In genomic region chr2:186589733-186590537, GRCh38 we compare ENCODE assay signal across 8 cellular contexts. TPM values are rescaled to one million over a fixed set of nuclear protein-coding genes. Genes with fewer than 3 reads are reported as not detected.
A peak's percentile ranks its signal among the peaks of the same experiment; 100 is the strongest.
DNase-seq lines count a peak whose midpoint lies in the region; TF ChIP-seq lines count a peak whose summit lies in the region.

TSS of gene ITGAV (plus strand) at chr2:186590056. CDS start at chr2:186590339, 283 bp downstream.

- H2AK5ac ChIP-seq in trophoblast cell (ENCODE audit: low read length) = peak within 1 kb of the TSS; percentile 35

- TF ChIP-seq CTCF in GM10248 (IDR thresholded peaks at IDR 0.05; ENCODE audit: control extremely low read depth, extremely low read depth, low read depth, missing control alignments) (no peak), SU-DHL-6 (IDR thresholded peaks at IDR 0.05; ENCODE audit: insufficient read depth, low read length, poor library complexity, severe bottlenecking) (no peak), tibial nerve (IDR thresholded peaks at IDR 0.05) (peak in 1 of 5 experiments; percentile 21)

- H3F3A ChIP-seq in SU-DHL-6 (ENCODE audit: insufficient read depth) = peaks cover 10% of the 10 kb centered on the region

- POLR2A ChIA-PET in GM10248 (lab: Yijun Ruan, JAX) (interaction anchor here (0.5 to 0.8 kb wide), 3 partner anchors 12 to 118 kb away, joined by 4 to 5 read pairs (median 4); no protein-coding TSS in a partner anchor), HEK293T (lab: Yijun Ruan, JAX) (interaction anchor here (0.6 to 2.7 kb wide), 24 partner anchors 10 to 411 kb away, joined by 3 to 24 read pairs (median 5); partner anchors contain the start of gene ZC3H15)

- no peaks in the 10 kb centered on the region for H3K9me2 ChIP-seq in SU-DHL-6 (replicated peaks; ENCODE audit: insufficient read depth, low read length)

- no peaks in the 10 kb centered on the region for H3K9me3 ChIP-seq in SU-DHL-6 (ENCODE audit: insufficient read depth, low read length)
- no peaks in the 10 kb centered on the region for H3K9me3 ChIP-seq in adipocyte (ENCODE audit: control insufficient read depth, low read length)
- H3K9me3 ChIP-seq in trophoblast cell (ENCODE audit: insufficient read depth, low read depth, low read length) = no peaks in the 10 kb centered on the region
- no peaks in the 10 kb centered on the region for H3K9me3 ChIP-seq in tibial nerve

- H3K4me2 ChIP-seq in SU-DHL-6 (ENCODE audit: low read depth, low read length, poor library complexity, severe bottlenecking) = peak within 1 kb of the TSS; percentile 75
- peak within 1 kb of the TSS; percentile 64 for H3K4me2 ChIP-seq in trophoblast cell (ENCODE audit: low read length)

- H2AFZ ChIP-seq in SU-DHL-6 (ENCODE audit: low read depth, low read length, severe bottlenecking) = peak within 1 kb of the TSS; percentile 99
- peak within 1 kb of the TSS; percentile 58 for H2AFZ ChIP-seq in trophoblast cell (ENCODE audit: insufficient read depth, low read length, poor library complexity)

- TF ChIP-seq EP300 in tibial nerve (IDR thresholded peaks at IDR 0.05) = peak; percentile 27 to 95

- peak within 1 kb of the TSS; percentile 84 for H4K8ac ChIP-seq in trophoblast cell (ENCODE audit: low read depth, low read length)

- peak within 1 kb of the TSS; percentile 39 for H2BK12ac ChIP-seq in trophoblast cell (ENCODE audit: low read length)

- H3K79me2 ChIP-seq in SU-DHL-6 (ENCODE audit: insufficient read depth, low read length) (no peaks in the 10 kb centered on the region), trophoblast cell (ENCODE audit: control insufficient read depth, insufficient read depth, low read length, poor library complexity) (peaks cover 13% of the 10 kb centered on the region)

- H3K27ac ChIP-seq in SU-DHL-6 (ENCODE audit: low read depth, low read length) (no peak within 1 kb of the TSS), trophoblast cell (ENCODE audit: low read depth, low read length) (peak within 1 kb of the TSS; percentile 98), tibial nerve (peak within 1 kb of the TSS; percentile 87 to 96 (median 94))

- peak; percentile 92 for DNase-seq in GM10248 (ENCODE audit: extremely low spot score)
- peak; percentile 83 for DNase-seq in HEK293T (ENCODE audit: extremely low spot score)
- peak; percentile 74 for DNase-seq in MV-4-11 (lab: John Stamatoyannopoulos, UW)
- peak; percentile 93 for DNase-seq in adipocyte (ENCODE audit: low read depth)
- peak; percentile 97 for DNase-seq in cardiac septum (ENCODE audit: low spot score)
- peak; percentile 90 to 92 for DNase-seq in trophoblast cell
- DNase-seq in tibial nerve (ENCODE audit: low spot score in 2 of 2) = peak; percentile 83 to 87

- H3K14ac ChIP-seq in trophoblast cell (ENCODE audit: low read length) = peak within 1 kb of the TSS; percentile 89

- H3K4me1 ChIP-seq in adipocyte (ENCODE audit: control insufficient read depth, insufficient read depth, low read length) = peaks cover 27% of the 10 kb centered on the region
- peaks cover 2 to 9% of the 10 kb centered on the region in 2 experiments for H3K4me1 ChIP-seq in trophoblast cell (ENCODE audit: control insufficient read depth in 1 of 2, insufficient read depth in 2 of 2, low read length in 2 of 2)
- peaks cover 0 to 47% (median 12%) of the 10 kb centered on the region in 4 donors for H3K4me1 ChIP-seq in tibial nerve

- no CpG with 5 or more reads among the region's 86 CpGs for WGBS in trophoblast cell (ENCODE audit: extremely low coverage, insufficient coverage, insufficient read length)
- 0% methylated on average over 19 to 35 of the region's 86 CpGs for WGBS in tibial nerve, 2 donors

- intact Hi-C loops in cardiac septum (cut with DNase I) = loop anchor here (2.0 to 5.0 kb wide), 3 partner anchors 17 to 103 kb away; partner anchors contain the start of gene ZC3H15

- peak; percentile 77 to 81 for TF ChIP-seq POLR2A in tibial nerve (IDR thresholded peaks at IDR 0.05)

- H3K79me1 ChIP-seq in trophoblast cell (ENCODE audit: low read length) = peaks cover 15% of the 10 kb centered on the region

- no peaks in the 10 kb centered on the region for H3K27me3 ChIP-seq in SU-DHL-6 (ENCODE audit: low read length)
- H3K27me3 ChIP-seq in adipocyte (replicated peaks; ENCODE audit: control insufficient read depth, insufficient read depth, low read length) = no peaks in the 10 kb centered on the region
- H3K27me3 ChIP-seq in trophoblast cell (ENCODE audit: insufficient read depth, low read length) = no peaks in the 10 kb centered on the region
- H3K27me3 ChIP-seq in tibial nerve = no peaks in the 10 kb centered on the region

- H4K12ac ChIP-seq in trophoblast cell (ENCODE audit: low read depth, low read length) = peak within 1 kb of the TSS; percentile 47

- H2BK120ac ChIP-seq in trophoblast cell (ENCODE audit: insufficient read depth, low read length, poor library complexity) = peak within 1 kb of the TSS; percentile 92

- peak within 1 kb of the TSS; percentile 90 for H3K4ac ChIP-seq in trophoblast cell (ENCODE audit: low read depth, low read length)

- H3K18ac ChIP-seq in trophoblast cell (ENCODE audit: low read length) = peak within 1 kb of the TSS; percentile 85

- CTCF ChIA-PET in GM10248 (lab: Yijun Ruan, JAX) (interaction anchor here (0.8 to 2.1 kb wide), 10 partner anchors 8 to 91 kb away, joined by 3 to 7 read pairs (median 3); no protein-coding TSS in a partner anchor), HEK293T (lab: Yijun Ruan, JAX) (interaction anchor here (1.0 kb wide), 1 partner anchor 32 kb away, joined by 3 read pairs; no protein-coding TSS in a partner anchor)

- no peak within 1 kb of the TSS for H3K23ac ChIP-seq in trophoblast cell (ENCODE audit: low read length)

- peak within 1 kb of the TSS; percentile 96 for H2BK5ac ChIP-seq in trophoblast cell (ENCODE audit: low read depth, low read length, poor library complexity)

- H4K20me1 ChIP-seq in SU-DHL-6 (ENCODE audit: low read depth, low read length) = no peaks in the 10 kb centered on the region

- peak within 1 kb of the TSS; percentile 69 for H3K9ac ChIP-seq in SU-DHL-6 (ENCODE audit: low read length)
- H3K9ac ChIP-seq in adipocyte (ENCODE audit: low read length) = peak within 1 kb of the TSS; percentile 89
- H3K9ac ChIP-seq in trophoblast cell (ENCODE audit: low read length) = peak within 1 kb of the TSS; percentile 98

- H3K4me3 ChIP-seq in SU-DHL-6 (ENCODE audit: insufficient read depth, low read length, poor library complexity, severe bottlenecking) (peak within 1 kb of the TSS; percentile 65), adipocyte (ENCODE audit: low read length) (peak within 1 kb of the TSS; percentile 90), trophoblast cell (ENCODE audit: low read depth, low read length) (peak within 1 kb of the TSS; percentile 96), tibial nerve (peak within 1 kb of the TSS; percentile 47 to 93 (median 80))

- peak within 1 kb of the TSS; percentile 90 for H4K91ac ChIP-seq in trophoblast cell (ENCODE audit: low read depth, low read length)

- H3K36me3 ChIP-seq in SU-DHL-6 (ENCODE audit: low read length) (no peaks in the 10 kb centered on the region), adipocyte (ENCODE audit: control insufficient read depth, insufficient read depth, low read length, severe bottlenecking) (no peaks in the 10 kb centered on the region), trophoblast cell (ENCODE audit: control insufficient read depth in 1 of 2, insufficient read depth in 2 of 2, low read length in 2 of 2) (no peaks in the 10 kb centered on the region), tibial nerve (no peaks in the 10 kb centered on the region)

TF ChIP-seq in HEK293T, 16 proteins besides CTCF, POLR2A, EP300 and RAD21:
- TF ChIP-seq ELF4 (IDR thresholded peaks at IDR 0.05) (peak; percentile 65), ZNF384 (IDR thresholded peaks at IDR 0.05) (no peak), LEF1 (IDR thresholded peaks at IDR 0.05; ENCODE audit: borderline replicate concordance) (no peak), L3MBTL2 (conservative IDR thresholded peaks at IDR 0.05) (peak; percentile 35)
TF ChIP-seq in HEK293T: peak in this region for 2.

RNA-seq across cellular contexts. Expression of gene ITGAV, which starts in this region (rescaled TPM):
- total RNA-seq in cardiac septum (234 TPM), tibial nerve (100 to 1,000 TPM in 2 of 4 donors, 10 to 100 TPM in 2; 97.1 to 114 (median 100) TPM)
- 138 and 148 TPM in 2 replicates for polyA plus RNA-seq in trophoblast cell (2013)
